Comparison of ENCODE assay signal across 1 cellular context in the genomic region with DNA sequence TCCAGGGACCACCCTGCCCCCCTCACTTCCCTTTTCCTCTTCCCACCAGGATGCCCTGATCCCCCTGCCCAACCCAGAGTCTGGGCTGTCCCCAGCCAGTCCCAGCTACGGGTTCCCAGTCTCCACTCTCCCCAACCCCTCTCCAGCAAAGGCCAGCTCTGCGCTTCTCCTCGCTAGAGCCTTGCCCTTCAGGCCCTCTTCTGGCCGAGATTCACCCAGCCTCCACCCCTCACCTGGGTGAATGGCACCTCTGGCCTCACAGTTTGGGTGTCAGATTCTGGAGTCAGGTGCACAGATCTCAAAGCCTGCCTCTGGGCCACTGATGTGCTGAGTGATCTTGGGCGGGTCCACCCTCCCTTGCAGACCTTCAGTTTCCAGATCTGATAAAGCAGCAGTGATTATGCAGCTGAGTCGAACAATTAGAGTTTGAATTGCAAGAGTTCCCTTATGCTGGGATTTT.
TF ChIP-seq lines count a peak whose summit lies in the region.

No MANE protein-coding gene starts in this region.

TF ChIP-seq in WTC11, 78 proteins besides CTCF, POLR2A, EP300 and RAD21 (continued from another document):
- TF ChIP-seq GTF2I (CRISPR knock-in tag; conservative IDR thresholded peaks at IDR 0.05) (no peak), ZNF671 (CRISPR knock-in tag; IDR thresholded peaks at IDR 0.05) (no peak)
